Comparison of ENCODE assay signal across 10 cellular contexts in genomic region chr17:16980813-16981731, GRCh38. TPM values are rescaled to one million over a fixed set of nuclear protein-coding genes. Genes with fewer than 3 reads are reported as not detected.
DNase-seq lines count a peak whose midpoint lies in the region; ATAC-seq and TF ChIP-seq lines count a peak whose summit lies in the region.
"Had no signal": no experiment of that assay in that cellular context is flagged by ENCODE, and none has a peak within 500 bp of the region (broad histone marks: within the 10 kb centered on the region; RNA-seq: fewer than 3 reads in every experiment).

No MANE protein-coding gene starts in this region.

- no peaks in the 10 kb centered on the region for H3K9me3 Mint-ChIP-seq in type B pancreatic cell

- ATAC-seq in heart left ventricle: no peak
- peak; percentile 29 for ATAC-seq in HG03060 (IDR thresholded peaks at IDR 0.05; ENCODE audit: low read depth, unreplicated experiment)

- peaks cover 0 to 4% (median 0%) of the 10 kb centered on the region in 12 donors for H3K4me1 ChIP-seq in heart left ventricle
- H3K4me1 ChIP-seq: esophagus muscularis mucosa had no signal

- TF ChIP-seq CTCF in heart left ventricle (IDR thresholded peaks at IDR 0.05) (no peak), type B pancreatic cell (conservative IDR thresholded peaks at IDR 0.05) (no peak), brain microvascular endothelial cell (IDR thresholded peaks at IDR 0.05; ENCODE audit: low read depth, low read length, missing control alignments) (no peak)

- H3K4me3 Mint-ChIP-seq in type B pancreatic cell: no peak overlapping the region

- TF ChIP-seq POLR2A in heart left ventricle (IDR thresholded peaks at IDR 0.05): no peak

- H3K27ac Mint-ChIP-seq in type B pancreatic cell: no peak overlapping the region

- no peak overlapping the region for H3K4me3 ChIP-seq in heart left ventricle
- no peak overlapping the region for H3K4me3 ChIP-seq in brain microvascular endothelial cell (ENCODE audit: low read depth, low read length)
- H3K4me3 ChIP-seq: esophagus muscularis mucosa had no signal

- peaks cover 31% of the 10 kb centered on the region for H3K27me3 Mint-ChIP-seq in type B pancreatic cell

- in situ Hi-C loops in brain microvascular endothelial cell (cut with HindIII; ENCODE audit: low pct_ligation_motif_present, low sequenced_read_pairs): no loop called here

- 74 to 80% (median 77%) methylated on average over 26 of the region's 26 CpGs for WGBS in heart left ventricle, 4 donors

- H3K9me3 ChIP-seq in heart left ventricle: no peaks in the 10 kb centered on the region
- H3K9me3 ChIP-seq: esophagus muscularis mucosa had no signal

- intact Hi-C loops in cardiac septum (cut with DNase I): no loop called here
- intact Hi-C loops in heart left ventricle (cut with DNase I): loop anchor here in 1 of 10 donors (10.0 kb wide), 1 partner anchor 436 kb away; no protein-coding TSS in a partner anchor

- DNase-seq in cardiac septum (ENCODE audit: low spot score) (peak; percentile 71), heart left ventricle (no peak), RPMI8226 (peak; percentile 92), type B pancreatic cell (ENCODE audit: extremely low spot score, unreplicated experiment) (peak; percentile 67), T-helper 2 cell (no peak), C1 segment of cervical spinal cord (lab: John Stamatoyannopoulos, UW) (no peak), brain microvascular endothelial cell (no peak)

- no peaks in the 10 kb centered on the region for H3K4me1 Mint-ChIP-seq in type B pancreatic cell (ENCODE audit: unreplicated experiment)

- H3K36me3 Mint-ChIP-seq in type B pancreatic cell: no peaks in the 10 kb centered on the region

- H3K27ac ChIP-seq in heart left ventricle (no peak overlapping the region), brain microvascular endothelial cell (no peak overlapping the region)
- H3K27ac ChIP-seq: esophagus muscularis mucosa, RWPE1 had no signal

- H3K36me3 ChIP-seq in heart left ventricle (no peaks in the 10 kb centered on the region), brain microvascular endothelial cell (replicated peaks) (no peaks in the 10 kb centered on the region)
- H3K36me3 ChIP-seq: esophagus muscularis mucosa had no signal

- H3K27me3 ChIP-seq in heart left ventricle: no peaks in the 10 kb centered on the region
- H3K27me3 ChIP-seq in brain microvascular endothelial cell (replicated peaks): no peaks in the 10 kb centered on the region
- H3K27me3 ChIP-seq: esophagus muscularis mucosa had no signal

RNA-seq across cellular contexts. Expression of gene TNFRSF13B, which starts 9.2 kb away (rescaled TPM):
- total RNA-seq in cardiac septum (not detected), heart left ventricle (not detected), type B pancreatic cell (ENCODE audit: low replicate concordance) (not detected in 2 replicates)
- not detected for polyA plus RNA-seq in heart left ventricle

Comparison
In these comparisons a context has a peak if more than half of its experiments do, and no peak if none do; other contexts are left out.
1. DNase-seq: peak in cardiac septum (single experiment), RPMI8226 (single experiment) and type B pancreatic cell (single experiment); none in heart left ventricle (0 of 5), T-helper 2 cell (0 of 5), C1 segment of cervical spinal cord (0 of 14) and brain microvascular endothelial cell (single experiment).